28 cellular contexts compared by ENCODE assay signal in genomic region chr17:79459846-79460245, GRCh38.
"Had no signal": no experiment of that assay in that cellular context is flagged by ENCODE, and none has a peak within 500 bp of the region (broad histone marks: within the 10 kb centered on the region; RNA-seq: fewer than 3 reads in every experiment).

No MANE protein-coding gene starts in this region.

- FAIRE-seq: frontal cortex had no signal

- H3K36me3 ChIP-seq: cardiac muscle cell had no signal

- H3K4me3 ChIP-seq: body of pancreas, cardiac muscle cell, coronary artery, dorsolateral prefrontal cortex had no signal

- ATAC-seq: activated CD4-positive, alpha-beta T cell treated with anti-CD3 and anti-CD28 coated beads for 36 hours; activated T-cell treated with anti-CD3 and anti-CD28 coated beads, Interleukin-2, amount 50 U/mL, for 72 hours; body of pancreas; esophagus mucosa; T-helper 17 cell had no signal

- H3K27ac ChIP-seq: body of pancreas, cardiac muscle cell, coronary artery had no signal

- H3K9me3 ChIP-seq: body of pancreas had no signal

- DNase-seq: activated CD4-positive, alpha-beta memory T cell treated with anti-CD3 and anti-CD28 coated beads for 36 hours; activated CD4-positive, alpha-beta T cell treated with anti-CD3 and anti-CD28 coated beads for 36 hours; activated CD4-positive, alpha-beta T cell treated with anti-CD3 and anti-CD28 coated beads, Interleukin-2, amount 10 ng/mL, durations not matched to agents 24 days and 14 days; activated CD4-positive, CD25-positive, alpha-beta regulatory T cell; activated CD4-positive, CD25-positive, alpha-beta regulatory T cell treated with anti-CD3 and anti-CD28 coated beads, Interleukin-2, amount 50 U/mL, for 72 hours; activated CD8-positive, alpha-beta memory T cell treated with anti-CD3 and anti-CD28 coated beads, Interleukin-2, amount 50 U/mL, for 48 hours; activated gamma-delta T cell treated with Interleukin-2 at 50 U/mL for 16 hours; activated naive CD4-positive, alpha-beta T cell treated with anti-CD3 and anti-CD28 coated beads, Interleukin-2, amount 50 U/mL, for 16 hours; activated naive CD4-positive, alpha-beta T cell treated with Interleukin-2 at 50 U/mL for 16 hours; activated T-cell treated with anti-CD3 and anti-CD28 coated beads for 4 hours; activated T-cell treated with anti-CD3 and anti-CD28 coated beads, Interleukin-2, amount 50 U/mL, for 24 hours; activated T-cell treated with anti-CD3 and anti-CD28 coated beads, Interleukin-2, amount 50 U/mL, for 72 hours; amygdala; aorta; body of pancreas; central memory CD4-positive, alpha-beta T cell; effector memory CD4-positive, alpha-beta T cell; endodermal cell; foreskin fibroblast; head of caudate nucleus; T-helper 1 cell; T-helper 17 cell; T1000 had no signal

- H3K4me1 ChIP-seq: body of pancreas had no signal
